Comparison of ENCODE assay signal across 1 cellular context in the genomic region with DNA sequence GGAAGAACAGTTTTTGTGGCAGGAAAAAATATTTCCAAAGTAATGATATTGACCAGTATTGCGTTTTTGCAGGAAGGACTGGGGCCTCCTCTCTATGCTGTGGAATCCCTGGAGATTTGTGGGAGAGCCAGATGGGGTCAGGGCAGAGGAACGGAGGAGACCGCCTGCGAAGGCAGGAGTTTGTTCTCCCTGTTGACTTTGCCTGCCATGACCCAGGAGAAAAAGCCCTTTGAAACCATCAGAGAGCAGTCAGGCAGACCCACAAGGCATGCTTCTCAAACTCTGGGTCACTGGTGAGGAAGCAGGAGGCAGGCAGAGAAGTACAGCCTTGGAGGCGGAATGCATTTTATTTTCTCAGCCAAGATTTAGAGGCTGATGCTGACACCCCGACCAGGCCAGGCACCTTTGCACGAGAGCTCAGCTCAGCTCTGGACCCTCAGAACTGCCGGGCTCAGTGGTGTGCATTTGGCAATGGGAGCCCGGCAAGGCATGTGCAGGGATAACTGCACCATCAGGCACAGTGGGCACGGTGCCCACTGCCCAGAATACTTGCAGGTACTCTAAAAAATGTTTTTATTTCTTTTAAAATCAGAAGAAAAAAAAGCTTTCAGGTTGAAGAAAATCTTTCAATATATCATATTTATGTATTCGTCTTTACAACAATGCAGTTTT.
TF ChIP-seq lines count a peak whose summit lies in the region.

No MANE protein-coding gene starts in this region.

TF ChIP-seq in HepG2, 621 proteins besides CTCF, POLR2A, EP300 and RAD21 (continued from another document and continues in another):
- peak; percentile 72; the same call in 1 of the 2 replicates for TF ChIP-seq ZBTB38 (CRISPR knock-in tag; IDR thresholded peaks at IDR 0.05)
- TF ChIP-seq, protein P1, sequence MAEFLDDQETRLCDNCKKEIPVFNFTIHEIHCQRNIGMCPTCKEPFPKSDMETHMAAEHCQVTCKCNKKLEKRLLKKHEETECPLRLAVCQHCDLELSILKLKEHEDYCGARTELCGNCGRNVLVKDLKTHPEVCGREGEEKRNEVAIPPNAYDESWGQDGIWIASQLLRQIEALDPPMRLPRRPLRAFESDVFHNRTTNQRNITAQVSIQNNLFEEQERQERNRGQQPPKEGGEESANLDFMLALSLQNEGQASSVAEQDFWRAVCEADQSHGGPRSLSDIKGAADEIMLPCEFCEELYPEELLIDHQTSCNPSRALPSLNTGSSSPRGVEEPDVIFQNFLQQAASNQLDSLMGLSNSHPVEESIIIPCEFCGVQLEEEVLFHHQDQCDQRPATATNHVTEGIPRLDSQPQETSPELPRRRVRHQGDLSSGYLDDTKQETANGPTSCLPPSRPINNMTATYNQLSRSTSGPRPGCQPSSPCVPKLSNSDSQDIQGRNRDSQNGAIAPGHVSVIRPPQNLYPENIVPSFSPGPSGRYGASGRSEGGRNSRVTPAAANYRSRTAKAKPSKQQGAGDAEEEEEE (CRISPR knock-in tag; IDR thresholded peaks at IDR 0.05; ENCODE audit: borderline replicate concordance) = no peak
- no peak for TF ChIP-seq FIP1L1 (IDR thresholded peaks at IDR 0.05; ENCODE audit: borderline replicate concordance, insufficient read depth, low read depth, low read length)
- TF ChIP-seq PAF1 (CRISPR knock-in tag; IDR thresholded peaks at IDR 0.05) = no peak
- TF ChIP-seq ZFX (CRISPR knock-in tag; IDR thresholded peaks at IDR 0.05; ENCODE audit: low read depth) = no peak
- peak; percentile 57; the same call in 1 of the 2 replicates for TF ChIP-seq HDAC2 (CRISPR knock-in tag; IDR thresholded peaks at IDR 0.05)
- no peak for TF ChIP-seq NR2F6 (IDR thresholded peaks at IDR 0.05)
- 0 out of 2 replicates have a peak, but pooled peaks have one; percentile 18 for TF ChIP-seq NR2F6 (CRISPR knock-in tag; IDR thresholded peaks at IDR 0.05)
- peak; percentile 38; the same call in 1 of the 2 replicates for TF ChIP-seq RARA (CRISPR knock-in tag; IDR thresholded peaks at IDR 0.05)
- TF ChIP-seq POLR2G (IDR thresholded peaks at IDR 0.05; ENCODE audit: low read depth, low read length) = no peak
- no peak for TF ChIP-seq ZNF30 (CRISPR knock-in tag; IDR thresholded peaks at IDR 0.05)
- peak; percentile 14; the same call in 1 of the 2 replicates for TF ChIP-seq SAP130 (CRISPR knock-in tag; IDR thresholded peaks at IDR 0.05; ENCODE audit: low read depth)
- no peak for TF ChIP-seq PTBP1 (IDR thresholded peaks at IDR 0.05; ENCODE audit: low read depth, low read length, poor library complexity, severe bottlenecking)
- peak; percentile 72; the same call in 1 of the 2 replicates for TF ChIP-seq ZNF572 (CRISPR knock-in tag; IDR thresholded peaks at IDR 0.05)
- TF ChIP-seq, protein P2, sequence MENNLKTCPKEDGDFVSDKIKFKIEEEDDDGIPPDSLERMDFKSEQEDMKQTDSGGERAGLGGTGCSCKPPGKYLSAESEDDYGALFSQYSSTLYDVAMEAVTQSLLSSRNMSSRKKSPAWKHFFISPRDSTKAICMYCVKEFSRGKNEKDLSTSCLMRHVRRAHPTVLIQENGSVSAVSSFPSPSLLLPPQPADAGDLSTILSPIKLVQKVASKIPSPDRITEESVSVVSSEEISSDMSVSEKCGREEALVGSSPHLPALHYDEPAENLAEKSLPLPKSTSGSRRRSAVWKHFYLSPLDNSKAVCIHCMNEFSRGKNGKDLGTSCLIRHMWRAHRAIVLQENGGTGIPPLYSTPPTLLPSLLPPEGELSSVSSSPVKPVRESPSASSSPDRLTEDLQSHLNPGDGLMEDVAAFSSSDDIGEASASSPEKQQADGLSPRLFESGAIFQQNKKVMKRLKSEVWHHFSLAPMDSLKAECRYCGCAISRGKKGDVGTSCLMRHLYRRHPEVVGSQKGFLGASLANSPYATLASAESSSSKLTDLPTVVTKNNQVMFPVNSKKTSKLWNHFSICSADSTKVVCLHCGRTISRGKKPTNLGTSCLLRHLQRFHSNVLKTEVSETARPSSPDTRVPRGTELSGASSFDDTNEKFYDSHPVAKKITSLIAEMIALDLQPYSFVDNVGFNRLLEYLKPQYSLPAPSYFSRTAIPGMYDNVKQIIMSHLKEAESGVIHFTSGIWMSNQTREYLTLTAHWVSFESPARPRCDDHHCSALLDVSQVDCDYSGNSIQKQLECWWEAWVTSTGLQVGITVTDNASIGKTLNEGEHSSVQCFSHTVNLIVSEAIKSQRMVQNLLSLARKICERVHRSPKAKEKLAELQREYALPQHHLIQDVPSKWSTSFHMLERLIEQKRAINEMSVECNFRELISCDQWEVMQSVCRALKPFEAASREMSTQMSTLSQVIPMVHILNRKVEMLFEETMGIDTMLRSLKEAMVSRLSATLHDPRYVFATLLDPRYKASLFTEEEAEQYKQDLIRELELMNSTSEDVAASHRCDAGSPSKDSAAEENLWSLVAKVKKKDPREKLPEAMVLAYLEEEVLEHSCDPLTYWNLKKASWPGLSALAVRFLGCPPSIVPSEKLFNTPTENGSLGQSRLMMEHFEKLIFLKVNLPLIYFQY (CRISPR knock-in tag; IDR thresholded peaks at IDR 0.05; ENCODE audit: borderline replicate concordance) = peak; percentile 67; the same call in 1 of the 2 replicates
- TF ChIP-seq ZNF430 (CRISPR knock-in tag; IDR thresholded peaks at IDR 0.05) = no peak
- TF ChIP-seq TCF7 (IDR thresholded peaks at IDR 0.05; ENCODE audit: low read depth) = no peak
- TF ChIP-seq ZNF382 (CRISPR knock-in tag; IDR thresholded peaks at IDR 0.05; ENCODE audit: borderline replicate concordance) = no peak
- TF ChIP-seq SNRNP70 (IDR thresholded peaks at IDR 0.05; ENCODE audit: low read depth, low read length) = no peak
- no peak for TF ChIP-seq ZNF225 (CRISPR knock-in tag; IDR thresholded peaks at IDR 0.05)
- TF ChIP-seq PHF5A (CRISPR knock-in tag; IDR thresholded peaks at IDR 0.05; ENCODE audit: low read depth, unreplicated experiment) = no peak
- TF ChIP-seq, protein P3, sequence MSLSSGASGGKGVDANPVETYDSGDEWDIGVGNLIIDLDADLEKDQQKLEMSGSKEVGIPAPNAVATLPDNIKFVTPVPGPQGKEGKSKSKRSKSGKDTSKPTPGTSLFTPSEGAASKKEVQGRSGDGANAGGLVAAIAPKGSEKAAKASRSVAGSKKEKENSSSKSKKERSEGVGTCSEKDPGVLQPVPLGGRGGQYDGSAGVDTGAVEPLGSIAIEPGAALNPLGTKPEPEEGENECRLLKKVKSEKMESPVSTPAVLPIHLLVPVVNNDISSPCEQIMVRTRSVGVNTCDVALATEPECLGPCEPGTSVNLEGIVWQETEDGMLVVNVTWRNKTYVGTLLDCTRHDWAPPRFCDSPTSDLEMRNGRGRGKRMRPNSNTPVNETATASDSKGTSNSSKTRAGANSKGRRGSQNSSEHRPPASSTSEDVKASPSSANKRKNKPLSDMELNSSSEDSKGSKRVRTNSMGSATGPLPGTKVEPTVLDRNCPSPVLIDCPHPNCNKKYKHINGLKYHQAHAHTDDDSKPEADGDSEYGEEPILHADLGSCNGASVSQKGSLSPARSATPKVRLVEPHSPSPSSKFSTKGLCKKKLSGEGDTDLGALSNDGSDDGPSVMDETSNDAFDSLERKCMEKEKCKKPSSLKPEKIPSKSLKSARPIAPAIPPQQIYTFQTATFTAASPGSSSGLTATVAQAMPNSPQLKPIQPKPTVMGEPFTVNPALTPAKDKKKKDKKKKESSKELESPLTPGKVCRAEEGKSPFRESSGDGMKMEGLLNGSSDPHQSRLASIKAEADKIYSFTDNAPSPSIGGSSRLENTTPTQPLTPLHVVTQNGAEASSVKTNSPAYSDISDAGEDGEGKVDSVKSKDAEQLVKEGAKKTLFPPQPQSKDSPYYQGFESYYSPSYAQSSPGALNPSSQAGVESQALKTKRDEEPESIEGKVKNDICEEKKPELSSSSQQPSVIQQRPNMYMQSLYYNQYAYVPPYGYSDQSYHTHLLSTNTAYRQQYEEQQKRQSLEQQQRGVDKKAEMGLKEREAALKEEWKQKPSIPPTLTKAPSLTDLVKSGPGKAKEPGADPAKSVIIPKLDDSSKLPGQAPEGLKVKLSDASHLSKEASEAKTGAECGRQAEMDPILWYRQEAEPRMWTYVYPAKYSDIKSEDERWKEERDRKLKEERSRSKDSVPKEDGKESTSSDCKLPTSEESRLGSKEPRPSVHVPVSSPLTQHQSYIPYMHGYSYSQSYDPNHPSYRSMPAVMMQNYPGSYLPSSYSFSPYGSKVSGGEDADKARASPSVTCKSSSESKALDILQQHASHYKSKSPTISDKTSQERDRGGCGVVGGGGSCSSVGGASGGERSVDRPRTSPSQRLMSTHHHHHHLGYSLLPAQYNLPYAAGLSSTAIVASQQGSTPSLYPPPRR (CRISPR knock-in tag; IDR thresholded peaks at IDR 0.05; ENCODE audit: borderline replicate concordance) = peak; percentile 36; the same call in 1 of the 2 replicates
- no peak for TF ChIP-seq ELF4 (CRISPR knock-in tag; IDR thresholded peaks at IDR 0.05; ENCODE audit: borderline replicate concordance)
- TF ChIP-seq RBM22 (optimal IDR thresholded peaks at IDR 0.05; ENCODE audit: low read length) = no peak
- TF ChIP-seq PRMT3 (CRISPR knock-in tag; IDR thresholded peaks at IDR 0.05; ENCODE audit: borderline replicate concordance, low read depth) = no peak
- TF ChIP-seq FOXJ3 (CRISPR knock-in tag; IDR thresholded peaks at IDR 0.05; ENCODE audit: borderline replicate concordance) = no peak
- no peak for TF ChIP-seq ZNF678 (CRISPR knock-in tag; IDR thresholded peaks at IDR 0.05)
- TF ChIP-seq ZNF724P (CRISPR knock-in tag; IDR thresholded peaks at IDR 0.05; ENCODE audit: borderline replicate concordance) = no peak
- TF ChIP-seq, protein P4, sequence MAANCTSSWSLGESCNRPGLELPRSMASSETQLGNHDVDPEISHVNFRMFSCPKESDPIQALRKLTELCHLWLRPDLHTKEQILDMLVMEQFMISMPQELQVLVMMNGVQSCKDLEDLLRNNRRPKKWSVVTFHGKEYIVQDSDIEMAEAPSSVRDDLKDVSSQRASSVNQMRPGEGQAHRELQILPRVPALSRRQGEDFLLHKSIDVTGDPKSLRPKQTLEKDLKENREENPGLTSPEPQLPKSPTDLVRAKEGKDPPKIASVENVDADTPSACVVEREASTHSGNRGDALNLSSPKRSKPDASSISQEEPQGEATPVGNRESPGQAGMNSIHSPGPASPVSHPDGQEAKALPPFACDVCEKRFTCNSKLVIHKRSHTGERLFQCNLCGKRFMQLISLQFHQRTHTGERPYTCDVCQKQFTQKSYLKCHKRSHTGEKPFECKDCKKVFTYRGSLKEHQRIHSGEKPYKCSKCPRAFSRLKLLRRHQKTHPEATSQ (CRISPR knock-in tag; IDR thresholded peaks at IDR 0.05; ENCODE audit: borderline replicate concordance) = no peak
- no peak for TF ChIP-seq ATF2 (CRISPR knock-in tag; IDR thresholded peaks at IDR 0.05)
- TF ChIP-seq ZNF501 (CRISPR knock-in tag; IDR thresholded peaks at IDR 0.05) = peak; percentile 72; the same call in 1 of the 2 replicates
- TF ChIP-seq SNAPC5 (CRISPR knock-in tag; IDR thresholded peaks at IDR 0.05; ENCODE audit: borderline replicate concordance) = no peak
- TF ChIP-seq ZMYM2 (CRISPR knock-in tag; IDR thresholded peaks at IDR 0.05) = no peak
- TF ChIP-seq, protein P5, sequence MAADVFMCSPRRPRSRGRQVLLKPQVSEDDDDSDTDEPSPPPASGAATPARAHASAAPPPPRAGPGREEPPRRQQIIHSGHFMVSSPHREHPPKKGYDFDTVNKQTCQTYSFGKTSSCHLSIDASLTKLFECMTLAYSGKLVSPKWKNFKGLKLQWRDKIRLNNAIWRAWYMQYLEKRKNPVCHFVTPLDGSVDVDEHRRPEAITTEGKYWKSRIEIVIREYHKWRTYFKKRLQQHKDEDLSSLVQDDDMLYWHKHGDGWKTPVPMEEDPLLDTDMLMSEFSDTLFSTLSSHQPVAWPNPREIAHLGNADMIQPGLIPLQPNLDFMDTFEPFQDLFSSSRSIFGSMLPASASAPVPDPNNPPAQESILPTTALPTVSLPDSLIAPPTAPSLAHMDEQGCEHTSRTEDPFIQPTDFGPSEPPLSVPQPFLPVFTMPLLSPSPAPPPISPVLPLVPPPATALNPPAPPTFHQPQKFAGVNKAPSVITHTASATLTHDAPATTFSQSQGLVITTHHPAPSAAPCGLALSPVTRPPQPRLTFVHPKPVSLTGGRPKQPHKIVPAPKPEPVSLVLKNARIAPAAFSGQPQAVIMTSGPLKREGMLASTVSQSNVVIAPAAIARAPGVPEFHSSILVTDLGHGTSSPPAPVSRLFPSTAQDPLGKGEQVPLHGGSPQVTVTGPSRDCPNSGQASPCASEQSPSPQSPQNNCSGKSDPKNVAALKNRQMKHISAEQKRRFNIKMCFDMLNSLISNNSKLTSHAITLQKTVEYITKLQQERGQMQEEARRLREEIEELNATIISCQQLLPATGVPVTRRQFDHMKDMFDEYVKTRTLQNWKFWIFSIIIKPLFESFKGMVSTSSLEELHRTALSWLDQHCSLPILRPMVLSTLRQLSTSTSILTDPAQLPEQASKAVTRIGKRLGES (CRISPR knock-in tag; IDR thresholded peaks at IDR 0.05; ENCODE audit: borderline replicate concordance) = no peak
- TF ChIP-seq TEAD2 (CRISPR knock-in tag; IDR thresholded peaks at IDR 0.05) = no peak
- no peak for TF ChIP-seq ZHX1 (CRISPR knock-in tag; IDR thresholded peaks at IDR 0.05; ENCODE audit: low read depth)
- TF ChIP-seq ZSCAN30 (CRISPR knock-in tag; IDR thresholded peaks at IDR 0.05) = no peak
- no peak for TF ChIP-seq REXO4 (CRISPR knock-in tag; IDR thresholded peaks at IDR 0.05; ENCODE audit: borderline replicate concordance)
- TF ChIP-seq RBFOX2 (IDR thresholded peaks at IDR 0.05; ENCODE audit: low read depth, low read length) = no peak
- TF ChIP-seq ZNF101 (CRISPR knock-in tag; IDR thresholded peaks at IDR 0.05; ENCODE audit: borderline replicate concordance, low read depth) = no peak
